20 cellular contexts compared by ENCODE assay signal in the genomic region with DNA sequence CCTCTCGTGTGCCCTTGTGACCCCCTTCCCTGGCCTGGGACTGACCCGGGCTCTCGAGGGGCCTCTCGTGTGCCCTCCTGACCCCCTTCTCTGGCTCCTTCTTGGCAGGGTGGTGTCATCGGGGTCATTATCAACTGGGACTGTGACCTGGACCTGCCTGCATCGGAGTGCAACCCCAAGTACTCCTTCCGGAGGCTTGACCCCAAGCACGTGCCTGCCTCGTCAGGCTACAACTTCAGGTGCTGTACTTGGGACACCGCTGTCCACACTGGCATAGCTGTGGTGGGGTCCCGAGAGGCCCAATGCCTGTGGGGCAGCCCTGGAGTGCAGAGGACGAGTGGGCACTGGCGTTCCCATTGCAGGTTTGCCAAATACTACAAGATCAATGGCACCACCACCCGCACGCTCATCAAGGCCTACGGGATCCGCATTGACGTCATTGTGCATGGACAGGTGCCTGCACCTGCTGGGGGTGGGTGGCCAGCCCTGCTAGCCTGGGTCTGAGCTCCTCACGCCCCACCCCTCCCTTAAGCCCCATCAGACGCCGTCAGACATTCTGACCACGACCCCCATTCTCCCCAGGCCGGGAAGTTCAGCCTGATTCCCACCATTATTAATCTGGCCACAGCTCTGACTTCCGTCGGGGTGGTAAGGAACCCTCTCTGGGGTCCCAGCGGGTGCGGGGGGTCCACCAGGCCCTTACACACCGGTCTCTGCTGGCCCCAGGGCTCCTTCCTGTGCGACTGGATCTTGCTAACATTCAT. TPM values are rescaled to one million over a fixed set of nuclear protein-coding genes. Genes with fewer than 3 reads are reported as not detected.
A peak's percentile ranks its signal among the peaks of the same experiment; 100 is the strongest.
DNase-seq lines count a peak whose midpoint lies in the region; ATAC-seq and TF ChIP-seq lines count a peak whose summit lies in the region.
"Had no signal": no experiment of that assay in that cellular context is flagged by ENCODE, and none has a peak within 500 bp of the region (broad histone marks: within the 10 kb centered on the region; RNA-seq: fewer than 3 reads in every experiment).

No MANE protein-coding gene starts in this region.

- H3K9me3 ChIP-seq in HEK293 (ENCODE audit: control insufficient read depth, insufficient read depth, low read depth, low read length) = no peaks in the 10 kb centered on the region

- no peaks in the 10 kb centered on the region for H3K4me1 ChIP-seq in HEK293 (ENCODE audit: control insufficient read depth, insufficient read depth, low read length)

- peaks cover 4% of the 10 kb centered on the region for H3K36me3 Mint-ChIP-seq in type B pancreatic cell

- H3K4me1 Mint-ChIP-seq in type B pancreatic cell (ENCODE audit: unreplicated experiment) = peaks cover 22% of the 10 kb centered on the region

- TF ChIP-seq CTCF in HEK293 (tag by site-specific recombination; IDR thresholded peaks at IDR 0.05) = no peak
- no peak for TF ChIP-seq CTCF in coronary artery (IDR thresholded peaks at IDR 0.05)
- no peak for TF ChIP-seq CTCF in type B pancreatic cell (conservative IDR thresholded peaks at IDR 0.05)
- no peak for TF ChIP-seq CTCF in GM10266 (IDR thresholded peaks at IDR 0.05; ENCODE audit: control insufficient read depth, insufficient read depth, low read depth, missing control alignments)

- peaks cover 0 to 36% of the 10 kb centered on the region in 2 experiments; a peak in 1 of 3 replicates for H3K36me3 ChIP-seq in HEK293 (ENCODE audit: control insufficient read depth in 2 of 2, insufficient read depth in 1 of 2, low read length in 2 of 2)

- CTCF ChIA-PET in HEK293 (lab: Yijun Ruan, JAX) = interaction anchor here (1.1 kb wide), 1 partner anchor 9 kb away, joined by 3 read pairs; no protein-coding TSS in a partner anchor

- H3K9me3 Mint-ChIP-seq in type B pancreatic cell = no peaks in the 10 kb centered on the region

- peak; percentile 31 for DNase-seq in NCI-H748 (lab: John Stamatoyannopoulos, UW; ENCODE audit: unreplicated experiment)
- no peak for DNase-seq in NCI-H748 treated with DMSO at 0.1 percent for 48 hours (lab: John Stamatoyannopoulos, UW)
- peak; percentile 53 for DNase-seq in coronary artery (ENCODE audit: low spot score)
- peak; percentile 66 for DNase-seq in type B pancreatic cell (ENCODE audit: extremely low spot score, unreplicated experiment)
- no peak for DNase-seq in GM10266 (ENCODE audit: extremely low spot score)
- DNase-seq in head of caudate nucleus = no peak
- DNase-seq: COR-L47, GM23248, HFFc6, Karpas-422, MM.1S, NCI-H1105, NCI-H1694 treated with DMSO at 0.1 percent for 48 hours, Right ventricle myocardium superior, T-helper 17 cell had no signal

- H3K27me3 Mint-ChIP-seq in type B pancreatic cell = peaks cover 23% of the 10 kb centered on the region

- peak overlapping the region; percentile 61 for H3K27ac Mint-ChIP-seq in type B pancreatic cell
- H3K27ac Mint-ChIP-seq: HFFc6, T-helper 17 cell had no signal

- ATAC-seq in HG02852 (IDR thresholded peaks at IDR 0.05; ENCODE audit: unreplicated experiment) = no peak
- ATAC-seq: T-helper 17 cell had no signal

- intact Hi-C loops in head of caudate nucleus (cut with DNase I) = no loop called here

- no peak overlapping the region for H3K27ac ChIP-seq in HEK293 (ENCODE audit: extremely low read depth, low read depth, low read length)
- no peak overlapping the region for H3K27ac ChIP-seq in coronary artery
- H3K27ac ChIP-seq: BLaER1 treated with 17β-estradiol and CSF1 and Interleukin-3, amounts not matched to agents 10 nM and 100 nM; GM23248 had no signal

- POLR2A ChIA-PET in HEK293 (lab: Yijun Ruan, JAX) = interaction anchor here (0.6 kb wide), 1 partner anchor 23 kb away, joined by 8 read pairs; no protein-coding TSS in a partner anchor

- H3K4me3 ChIP-seq in HEK293 (ENCODE audit: low read depth, low read length) (no peak overlapping the region), coronary artery (no peak overlapping the region)
- H3K4me3 ChIP-seq: BLaER1 treated with 17β-estradiol and CSF1 and Interleukin-3, amounts not matched to agents 10 nM and 100 nM; GM23248 had no signal

- H3K4me3 Mint-ChIP-seq in type B pancreatic cell = no peak overlapping the region
- H3K4me3 Mint-ChIP-seq: HFFc6, T-helper 17 cell had no signal

TF ChIP-seq in HEK293, 187 proteins besides CTCF, POLR2A, EP300 and RAD21:
- TF ChIP-seq GLIS2 (tag by site-specific recombination; IDR thresholded peaks at IDR 0.05) (0 out of 2 replicates have a peak, but pooled peaks have one; percentile 13), ZNF24 (tag by site-specific recombination; IDR thresholded peaks at IDR 0.05) (no peak), ZNF600 (tag by site-specific recombination; IDR thresholded peaks at IDR 0.05) (no peak), ZBTB17 (tag by site-specific recombination; IDR thresholded peaks at IDR 0.05) (no peak), ZNF10 (tag by site-specific recombination; IDR thresholded peaks at IDR 0.05) (peak; percentile 86), MYNN (tag by site-specific recombination; IDR thresholded peaks at IDR 0.05; ENCODE audit: borderline replicate concordance) (no peak), KLF1 (tag by site-specific recombination; IDR thresholded peaks at IDR 0.05) (peak; percentile 12; the same call in 1 of the 2 replicates), ZFP41 (tag by site-specific recombination; IDR thresholded peaks at IDR 0.05; ENCODE audit: borderline replicate concordance) (no peak)
- TF ChIP-seq, protein P1, sequence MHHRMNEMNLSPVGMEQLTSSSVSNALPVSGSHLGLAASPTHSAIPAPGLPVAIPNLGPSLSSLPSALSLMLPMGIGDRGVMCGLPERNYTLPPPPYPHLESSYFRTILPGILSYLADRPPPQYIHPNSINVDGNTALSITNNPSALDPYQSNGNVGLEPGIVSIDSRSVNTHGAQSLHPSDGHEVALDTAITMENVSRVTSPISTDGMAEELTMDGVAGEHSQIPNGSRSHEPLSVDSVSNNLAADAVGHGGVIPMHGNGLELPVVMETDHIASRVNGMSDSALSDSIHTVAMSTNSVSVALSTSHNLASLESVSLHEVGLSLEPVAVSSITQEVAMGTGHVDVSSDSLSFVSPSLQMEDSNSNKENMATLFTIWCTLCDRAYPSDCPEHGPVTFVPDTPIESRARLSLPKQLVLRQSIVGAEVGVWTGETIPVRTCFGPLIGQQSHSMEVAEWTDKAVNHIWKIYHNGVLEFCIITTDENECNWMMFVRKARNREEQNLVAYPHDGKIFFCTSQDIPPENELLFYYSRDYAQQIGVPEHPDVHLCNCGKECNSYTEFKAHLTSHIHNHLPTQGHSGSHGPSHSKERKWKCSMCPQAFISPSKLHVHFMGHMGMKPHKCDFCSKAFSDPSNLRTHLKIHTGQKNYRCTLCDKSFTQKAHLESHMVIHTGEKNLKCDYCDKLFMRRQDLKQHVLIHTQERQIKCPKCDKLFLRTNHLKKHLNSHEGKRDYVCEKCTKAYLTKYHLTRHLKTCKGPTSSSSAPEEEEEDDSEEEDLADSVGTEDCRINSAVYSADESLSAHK (tag by site-specific recombination; IDR thresholded peaks at IDR 0.05) = no peak
- TF ChIP-seq, protein P2, sequence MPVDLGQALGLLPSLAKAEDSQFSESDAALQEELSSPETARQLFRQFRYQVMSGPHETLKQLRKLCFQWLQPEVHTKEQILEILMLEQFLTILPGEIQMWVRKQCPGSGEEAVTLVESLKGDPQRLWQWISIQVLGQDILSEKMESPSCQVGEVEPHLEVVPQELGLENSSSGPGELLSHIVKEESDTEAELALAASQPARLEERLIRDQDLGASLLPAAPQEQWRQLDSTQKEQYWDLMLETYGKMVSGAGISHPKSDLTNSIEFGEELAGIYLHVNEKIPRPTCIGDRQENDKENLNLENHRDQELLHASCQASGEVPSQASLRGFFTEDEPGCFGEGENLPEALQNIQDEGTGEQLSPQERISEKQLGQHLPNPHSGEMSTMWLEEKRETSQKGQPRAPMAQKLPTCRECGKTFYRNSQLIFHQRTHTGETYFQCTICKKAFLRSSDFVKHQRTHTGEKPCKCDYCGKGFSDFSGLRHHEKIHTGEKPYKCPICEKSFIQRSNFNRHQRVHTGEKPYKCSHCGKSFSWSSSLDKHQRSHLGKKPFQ (tag by site-specific recombination; IDR thresholded peaks at IDR 0.05) = no peak

RNA-seq across cellular contexts. Expression of gene P2RX2, which starts 2.5 kb away (rescaled TPM):
- 2.8 and 5.4 TPM in 2 replicates for total RNA-seq in type B pancreatic cell (ENCODE audit: low replicate concordance)
- total RNA-seq: A172, GM23248, HFFc6, Right ventricle myocardium superior, T-helper 17 cell had no signal

RNA-seq across cellular contexts. Expression of gene LRCOL1, which starts 10.7 kb away (rescaled TPM):
- total RNA-seq in type B pancreatic cell (ENCODE audit: low replicate concordance) = not detected in 2 replicates
- total RNA-seq: G401, GM23248, Right ventricle myocardium superior, T-helper 17 cell had no signal

Comparison
In these comparisons a context has a peak if more than half of its experiments do, and no peak if none do; other contexts are left out.
1. DNase-seq: peak in NCI-H748 (single experiment), coronary artery (single experiment) and type B pancreatic cell (single experiment); none in NCI-H748 treated with DMSO at 0.1 percent for 48 hours (single experiment), GM10266 (single experiment) and head of caudate nucleus (0 of 42).